8 cellular contexts compared by ENCODE assay signal in genomic region chr9:21317956-21318923, GRCh38. TPM values are rescaled to one million over a fixed set of nuclear protein-coding genes. Genes with fewer than 3 reads are reported as not detected.
DNase-seq lines count a peak whose midpoint lies in the region; ATAC-seq, FAIRE-seq and TF ChIP-seq lines count a peak whose summit lies in the region.

No MANE protein-coding gene starts in this region.

- TF ChIP-seq POLR2A in GM12892 (IDR thresholded peaks at IDR 0.05; ENCODE audit: low read depth, low read length), result no peak

- peaks cover 0 to 2% (median 0%) of the 10 kb centered on the region in 3 donors for H3K27me3 Mint-ChIP-seq in immature natural killer cell (ENCODE audit: low read depth in 3 of 3)

- peaks cover 8 to 10% (median 8%) of the 10 kb centered on the region in 3 donors for H3K36me3 Mint-ChIP-seq in immature natural killer cell

- peak; percentile 66 for ATAC-seq in HG03066 (IDR thresholded peaks at IDR 0.05; ENCODE audit: low read depth, unreplicated experiment)

- DNase-seq in AG20443 (ENCODE audit: low spot score), result peak; percentile 58
- DNase-seq in GM12892 (ENCODE audit: insufficient read length), result no peak
- peak; percentile 31 to 69 for DNase-seq in NCI-H526 (lab: John Stamatoyannopoulos, UW)
- DNase-seq in astrocyte of the hippocampus (ENCODE audit: low read depth, low spot score), result peak; percentile 66
- DNase-seq in immature natural killer cell, result peak in 2 of 3 donors; percentile 28 to 32
- DNase-seq in stimulated activated CD8-positive, alpha-beta memory T cell treated with anti-CD3 and anti-CD28 coated beads, Interleukin-4, amount 100 ng/mL, for 48 hours, result peak; percentile 37
- no peak for DNase-seq in NK-92 (lab: John Stamatoyannopoulos, UW; ENCODE audit: unreplicated experiment)

- H3K27ac Mint-ChIP-seq in immature natural killer cell, result peak overlapping the region in 1 of 6 donors; percentile 58

- FAIRE-seq in GM12892 (lab: Jason Lieb, UNC), result peak; percentile 40

- H3K9me3 Mint-ChIP-seq in immature natural killer cell, result no peaks in the 10 kb centered on the region

- H3K4me3 Mint-ChIP-seq in immature natural killer cell, result no peak overlapping the region

- peaks cover 2 to 11% of the 10 kb centered on the region in 2 donors for H3K4me1 Mint-ChIP-seq in immature natural killer cell

RNA-seq across cellular contexts. Expression of gene IFNA5, which starts 13.1 kb away (rescaled TPM):
- polyA plus RNA-seq in GM12892 (2012; ENCODE audit: missing spikeins), result not detected
- polyA plus RNA-seq in immature natural killer cell, result not detected

RNA-seq across cellular contexts. Expression of gene KLHL9, which starts 17.0 kb away (rescaled TPM):
- polyA plus RNA-seq in GM12892 (2012; ENCODE audit: missing spikeins), result 11.7 TPM
- polyA plus RNA-seq in immature natural killer cell, result 10 to 100 TPM in 2 of 3 donors, 1 to 10 TPM in 1; 7.5 to 14.2 (median 13.7) TPM

RNA-seq across cellular contexts. Expression of gene IFNA6, which starts 32.4 kb away (rescaled TPM):
- polyA plus RNA-seq in GM12892 (2012; ENCODE audit: missing spikeins), result not detected
- not detected for polyA plus RNA-seq in immature natural killer cell

RNA-seq across cellular contexts. Expression of gene IFNA13, which starts 49.6 kb away (rescaled TPM):
- not detected for polyA plus RNA-seq in GM12892 (2012; ENCODE audit: missing spikeins)
- not detected for polyA plus RNA-seq in immature natural killer cell

Comparison
In these comparisons a context has a peak if more than half of its experiments do, and no peak if none do; other contexts are left out.
1. DNase-seq: peak in AG20443 (single experiment), NCI-H526 (2 of 2), astrocyte of the hippocampus (single experiment), immature natural killer cell (2 of 3) and stimulated activated CD8-positive, alpha-beta memory T cell treated with anti-CD3 and anti-CD28 coated beads, Interleukin-4, amount 100 ng/mL, for 48 hours (single experiment); none in GM12892 (single experiment) and NK-92 (single experiment).